Comparison of ENCODE assay signal across 19 cellular contexts in the genomic region with DNA sequence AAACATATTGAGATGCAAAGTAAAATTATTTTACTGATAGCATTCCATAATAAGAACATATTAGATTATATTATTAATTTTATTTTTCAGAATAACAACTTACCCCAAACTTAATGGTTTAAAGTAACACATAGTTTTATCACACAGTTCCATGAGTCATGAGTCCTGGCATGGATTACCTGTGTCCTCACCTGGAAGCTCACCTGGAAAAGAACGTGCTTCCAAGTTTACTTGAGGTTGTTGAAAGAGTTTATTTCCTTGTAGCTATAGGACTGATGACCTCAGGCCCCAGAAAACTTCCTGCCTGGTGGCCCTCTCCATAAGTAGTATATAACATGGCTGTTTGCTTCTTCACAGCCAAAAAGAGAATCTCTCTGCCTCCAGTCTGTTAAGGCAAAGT.
"Had no signal": no experiment of that assay in that cellular context is flagged by ENCODE, and none has a peak within 500 bp of the region (broad histone marks: within the 10 kb centered on the region; RNA-seq: fewer than 3 reads in every experiment).

No MANE protein-coding gene starts in this region.

- H3K27me3 ChIP-seq: breast epithelium, colonic mucosa, thyroid gland had no signal

- H3K4me3 ChIP-seq: breast epithelium, colonic mucosa, dorsolateral prefrontal cortex, heart right ventricle, left ventricle myocardium inferior, prostate gland, thyroid gland had no signal

- H3K9me3 ChIP-seq: breast epithelium, colonic mucosa, heart right ventricle, left ventricle myocardium inferior, prostate gland, thyroid gland had no signal

- H3K27ac ChIP-seq: breast epithelium, colonic mucosa, dorsolateral prefrontal cortex, heart right ventricle, left ventricle myocardium inferior, prostate gland, thyroid gland had no signal

- H3K4me1 ChIP-seq: breast epithelium, colonic mucosa, heart right ventricle, left ventricle myocardium inferior, prostate gland, thyroid gland had no signal

- ATAC-seq: heart right ventricle; natural killer cell treated with Interleukin-12 subunit alpha and Interleukin-12 subunit beta and Interleukin-15 and Interleukin-18, amount 100 ng/mL, for 72 hours; stimulated activated naive CD8-positive, alpha-beta T cell treated with anti-CD3 and anti-CD28 coated beads, Interleukin-15, Interleukin-2, amounts not matched to agents 100 U/mL and 50 U/mL, for 24 hours had no signal

- FAIRE-seq: astrocyte, kidney had no signal

- H3K36me3 ChIP-seq: breast epithelium, colonic mucosa, heart right ventricle, left ventricle myocardium inferior, prostate gland, thyroid gland had no signal

- DNase-seq: activated CD4-positive, alpha-beta memory T cell treated with anti-CD3 and anti-CD28 coated beads for 36 hours; activated CD4-positive, alpha-beta T cell treated with anti-CD3 and anti-CD28 coated beads for 48 hours; activated naive CD4-positive, alpha-beta T cell treated with Interleukin-2 at 50 U/mL for 16 hours; activated naive CD8-positive, alpha-beta T cell treated with anti-CD3 and anti-CD28 coated beads for 36 hours; activated T-cell treated with anti-CD3 and anti-CD28 coated beads, Interleukin-2, amount 50 U/mL, for 48 hours; colonic mucosa; dorsolateral prefrontal cortex; heart right ventricle; kidney; left ventricle myocardium inferior; stimulated activated CD4-positive, alpha-beta T cell treated with anti-CD3 and anti-CD28 coated beads, Interleukin-4, amount 100 ng/mL, for 4 hours; stimulated activated naive CD8-positive, alpha-beta T cell treated with anti-CD3 and anti-CD28 coated beads, Interleukin-15, Interleukin-2, amounts not matched to agents 100 U/mL and 50 U/mL, for 24 hours; substantia nigra; T-helper 2 cell; thyroid gland had no signal
